5 cellular contexts compared by ENCODE assay signal in genomic region chr11:88972210-88972609, GRCh38.
A peak's percentile ranks its signal among the peaks of the same experiment; 100 is the strongest.
TF ChIP-seq lines count a peak whose summit lies in the region.

No MANE protein-coding gene starts in this region.

TF ChIP-seq in HepG2, 621 proteins besides CTCF, POLR2A, EP300 and RAD21:
- peak; percentile 72; the same call in 1 of the 2 replicates for TF ChIP-seq ZNF850 (CRISPR knock-in tag; conservative IDR thresholded peaks at IDR 0.05)
- no peak for TF ChIP-seq ZNF816 (CRISPR knock-in tag; IDR thresholded peaks at IDR 0.05; ENCODE audit: borderline replicate concordance)
TF ChIP-seq in HepG2: peak in this region for 1.

TF ChIP-seq in HEK293, 187 proteins besides CTCF, POLR2A, EP300 and RAD21:
- TF ChIP-seq ZBTB11 (tag by site-specific recombination; conservative IDR thresholded peaks at IDR 0.05; ENCODE audit: low read depth) (no peak), SETDB1 (IDR thresholded peaks at IDR 0.05; ENCODE audit: insufficient read length, low read length) (peak; percentile 39)

TF ChIP-seq in WTC11, 78 proteins besides CTCF, POLR2A, EP300 and RAD21:
- TF ChIP-seq GTF2I (CRISPR knock-in tag; conservative IDR thresholded peaks at IDR 0.05) (peak; percentile 65; the same call in 1 of the 2 replicates), JAZF1 (CRISPR knock-in tag; IDR thresholded peaks at IDR 0.05) (no peak), ETV6 (CRISPR knock-in tag; IDR thresholded peaks at IDR 0.05) (no peak), PRRX2 (CRISPR knock-in tag; IDR thresholded peaks at IDR 0.05) (no peak)
- TF ChIP-seq, protein P1, sequence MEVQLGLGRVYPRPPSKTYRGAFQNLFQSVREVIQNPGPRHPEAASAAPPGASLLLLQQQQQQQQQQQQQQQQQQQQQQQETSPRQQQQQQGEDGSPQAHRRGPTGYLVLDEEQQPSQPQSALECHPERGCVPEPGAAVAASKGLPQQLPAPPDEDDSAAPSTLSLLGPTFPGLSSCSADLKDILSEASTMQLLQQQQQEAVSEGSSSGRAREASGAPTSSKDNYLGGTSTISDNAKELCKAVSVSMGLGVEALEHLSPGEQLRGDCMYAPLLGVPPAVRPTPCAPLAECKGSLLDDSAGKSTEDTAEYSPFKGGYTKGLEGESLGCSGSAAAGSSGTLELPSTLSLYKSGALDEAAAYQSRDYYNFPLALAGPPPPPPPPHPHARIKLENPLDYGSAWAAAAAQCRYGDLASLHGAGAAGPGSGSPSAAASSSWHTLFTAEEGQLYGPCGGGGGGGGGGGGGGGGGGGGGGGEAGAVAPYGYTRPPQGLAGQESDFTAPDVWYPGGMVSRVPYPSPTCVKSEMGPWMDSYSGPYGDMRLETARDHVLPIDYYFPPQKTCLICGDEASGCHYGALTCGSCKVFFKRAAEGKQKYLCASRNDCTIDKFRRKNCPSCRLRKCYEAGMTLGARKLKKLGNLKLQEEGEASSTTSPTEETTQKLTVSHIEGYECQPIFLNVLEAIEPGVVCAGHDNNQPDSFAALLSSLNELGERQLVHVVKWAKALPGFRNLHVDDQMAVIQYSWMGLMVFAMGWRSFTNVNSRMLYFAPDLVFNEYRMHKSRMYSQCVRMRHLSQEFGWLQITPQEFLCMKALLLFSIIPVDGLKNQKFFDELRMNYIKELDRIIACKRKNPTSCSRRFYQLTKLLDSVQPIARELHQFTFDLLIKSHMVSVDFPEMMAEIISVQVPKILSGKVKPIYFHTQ (CRISPR knock-in tag; IDR thresholded peaks at IDR 0.05) = no peak

TF ChIP-seq in K562, 482 proteins besides CTCF, POLR2A, EP300 and RAD21:
- peak; percentile 23 for TF ChIP-seq RBM25 (IDR thresholded peaks at IDR 0.05; ENCODE audit: low read depth, low read length, severe bottlenecking)
- 0 out of 2 replicates have a peak, but pooled peaks have one; percentile 34 for TF ChIP-seq HLTF (IDR thresholded peaks at IDR 0.05)
- TF ChIP-seq ATF1 (CRISPR knock-in tag; IDR thresholded peaks at IDR 0.05) = no peak
- TF ChIP-seq ATF1 (tag; IDR thresholded peaks at IDR 0.05) = no peak
TF ChIP-seq in K562: peak in this region for 2.

TF ChIP-seq in SK-N-SH treated with all-trans-retinoic acid at 6 μM for 48 hours, 23 proteins besides CTCF, POLR2A, EP300 and RAD21:
- no peak for TF ChIP-seq ARNTL (CRISPR knock-in tag; IDR thresholded peaks at IDR 0.05; ENCODE audit: borderline replicate concordance, low read depth)
- TF ChIP-seq TOX (CRISPR knock-in tag; IDR thresholded peaks at IDR 0.05; ENCODE audit: borderline replicate concordance) = no peak
- no peak for TF ChIP-seq BACH2 (CRISPR knock-in tag; IDR thresholded peaks at IDR 0.05; ENCODE audit: borderline replicate concordance)
- TF ChIP-seq ZFP30 (CRISPR knock-in tag; IDR thresholded peaks at IDR 0.05) = no peak
- TF ChIP-seq CREB5 (CRISPR knock-in tag; IDR thresholded peaks at IDR 0.05; ENCODE audit: low read depth) = no peak
- TF ChIP-seq ZNF565 (CRISPR knock-in tag; conservative IDR thresholded peaks at IDR 0.05; ENCODE audit: low read depth) = no peak
